ENCODE assay signal across 23 cellular contexts in genomic region chr7:98808751-98809460, GRCh38.
"Had no signal": no experiment of that assay in that cellular context is flagged by ENCODE, and none has a peak within 500 bp of the region (broad histone marks: within the 10 kb centered on the region; RNA-seq: fewer than 3 reads in every experiment).

No MANE protein-coding gene starts in this region.

- ATAC-seq: gastroesophageal sphincter, heart left ventricle, left ventricle myocardium superior, natural killer cell, psoas muscle had no signal

- H3K4me1 Mint-ChIP-seq: activated naive CD8-positive, alpha-beta T cell treated with anti-CD3 and anti-CD28 coated beads for 36 hours; natural killer cell had no signal

- H3K36me3 ChIP-seq: gastroesophageal sphincter, heart left ventricle, right atrium auricular region, spleen, uterus had no signal

- H3K4me1 ChIP-seq: gastroesophageal sphincter, heart left ventricle, psoas muscle, spleen, testis, uterus had no signal

- DNase-seq: activated CD4-positive, alpha-beta memory T cell treated with anti-CD3 and anti-CD28 coated beads for 36 hours; activated CD4-positive, alpha-beta T cell treated with anti-CD3 and anti-CD28 coated beads for 4 hours; activated CD4-positive, CD25-positive, alpha-beta regulatory T cell; activated naive CD4-positive, alpha-beta T cell treated with Interleukin-2 at 50 U/mL for 16 hours; activated naive CD8-positive, alpha-beta T cell treated with anti-CD3 and anti-CD28 coated beads for 36 hours; activated T-cell treated with anti-CD3 and anti-CD28 coated beads, Interleukin-2, amount 50 U/mL, for 48 hours; cerebellar nuclear complex; heart left ventricle; left ventricle myocardium superior; mammary epithelial cell; midbrain; natural killer cell; psoas muscle; spleen; stimulated activated CD4-positive, alpha-beta T cell treated with anti-CD3 and anti-CD28 coated beads, Interleukin-4, amount 100 ng/mL, for 1 hour; stimulated activated naive CD4-positive, alpha-beta T cell; testis; trophoblast cell; uterus had no signal

- H3K4me3 ChIP-seq: coronary artery, gastroesophageal sphincter, heart left ventricle, psoas muscle, right atrium auricular region, spleen, testis, uterus had no signal

- H3K27me3 ChIP-seq: right atrium auricular region, testis, uterus had no signal

- H3K27ac ChIP-seq: epithelial cell of prostate, gastroesophageal sphincter, heart left ventricle, psoas muscle, right atrium auricular region, spleen, testis, uterus had no signal

- H3K9me3 ChIP-seq: psoas muscle, right atrium auricular region, testis, uterus had no signal

- H3K4me3 Mint-ChIP-seq: activated CD4-positive, alpha-beta memory T cell treated with anti-CD3 and anti-CD28 coated beads for 36 hours; activated naive CD8-positive, alpha-beta T cell treated with anti-CD3 and anti-CD28 coated beads for 36 hours; natural killer cell had no signal

- H3K36me3 Mint-ChIP-seq: activated CD4-positive, alpha-beta memory T cell treated with anti-CD3 and anti-CD28 coated beads for 36 hours; activated naive CD8-positive, alpha-beta T cell treated with anti-CD3 and anti-CD28 coated beads for 36 hours; natural killer cell had no signal

- H3K27ac Mint-ChIP-seq: activated CD4-positive, alpha-beta memory T cell treated with anti-CD3 and anti-CD28 coated beads for 36 hours; activated naive CD8-positive, alpha-beta T cell treated with anti-CD3 and anti-CD28 coated beads for 36 hours; natural killer cell had no signal
